ENCODE assay signal across 35 cellular contexts in the genomic region with DNA sequence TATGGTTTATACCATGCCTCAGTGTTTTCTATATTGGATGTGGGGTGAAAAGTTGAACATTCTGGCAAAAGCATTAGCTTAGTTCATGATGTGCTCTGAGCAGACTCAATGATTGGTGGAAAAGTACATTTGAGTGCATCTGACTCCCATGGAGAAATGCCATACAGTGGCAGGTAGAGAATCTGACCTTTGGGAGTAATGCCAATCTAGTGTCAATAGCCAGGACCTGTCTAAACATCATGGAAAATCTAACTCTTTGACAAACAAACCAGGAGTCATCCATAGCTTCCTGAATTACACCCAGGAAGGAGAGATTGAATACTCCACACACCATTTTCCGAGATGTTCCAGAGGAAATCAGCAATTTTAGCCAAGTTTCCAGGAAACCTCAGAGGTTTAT. TPM values are rescaled to one million over a fixed set of nuclear protein-coding genes. Genes with fewer than 3 reads are reported as not detected.
"Had no signal": no experiment of that assay in that cellular context is flagged by ENCODE, and none has a peak within 500 bp of the region (broad histone marks: within the 10 kb centered on the region; RNA-seq: fewer than 3 reads in every experiment).

No MANE protein-coding gene starts in this region.

- H3K36me3 Mint-ChIP-seq: activated naive CD4-positive, alpha-beta T cell treated with anti-CD3 and anti-CD28 coated beads, Interleukin-2, amount 50 U/mL, for 24 hours had no signal

- H3K4me1 ChIP-seq: body of pancreas, breast epithelium had no signal

- H3K9me3 Mint-ChIP-seq: activated CD4-positive, alpha-beta T cell treated with anti-CD3 and anti-CD28 coated beads, Interleukin-2, amount 10 ng/mL, durations not matched to agents 24 days and 14 days; activated CD8-positive, alpha-beta T cell treated with anti-CD3 and anti-CD28 coated beads for 36 hours; activated naive CD4-positive, alpha-beta T cell treated with anti-CD3 and anti-CD28 coated beads, Interleukin-2, amount 50 U/mL, for 24 hours; activated T-cell treated with anti-CD3 and anti-CD28 coated beads, Interleukin-2, amount 50 U/mL, for 24 hours; activated T-helper 2 cell treated with anti-CD3 and anti-CD28 coated beads, Interferon-gamma antibody, Interleukin-2, Interleukin-4, amounts not matched to agents 10 μg/mL and 5 μg/mL and 100 μg/mL, durations not matched to agents 14 hours and 24 hours and 36 hours had no signal

- H3K27ac ChIP-seq: body of pancreas, breast epithelium, PC-9 had no signal

- H3K4me2 ChIP-seq: PC-9 had no signal

- H3K36me3 ChIP-seq: breast epithelium, MG63 had no signal

- DNase-seq: activated CD4-positive, alpha-beta T cell treated with anti-CD3 and anti-CD28 coated beads, Interleukin-2, amount 10 ng/mL, durations not matched to agents 24 days and 14 days; activated CD4-positive, alpha-beta T cell treated with anti-CD3 and anti-CD28 coated beads, Interleukin-2, amount 50 U/mL, for 4 hours; activated CD8-positive, alpha-beta T cell treated with anti-CD3 and anti-CD28 coated beads for 36 hours; activated gamma-delta T cell; activated naive CD4-positive, alpha-beta T cell treated with Interleukin-2 at 50 U/mL for 16 hours; activated naive CD8-positive, alpha-beta T cell treated with anti-CD3 and anti-CD28 coated beads, Interleukin-2, amount 10 ng/mL, durations not matched to agents 7 days and 5 days; activated T-cell treated with anti-CD3 and anti-CD28 coated beads, Interleukin-2, amount 50 U/mL, for 24 hours; amygdala; body of pancreas; Karpas-422; KBM-7; MG63; NCI-H1048; NCI-H1105 treated with DMSO at 0.1 percent for 48 hours; NCI-H1436; NCI-H1694; NCI-H1930; NCI-H2081 treated with DMSO at 0.1 percent for 48 hours; NCI-H226; NCI-H446 treated with DMSO at 0.1 percent for 48 hours; NCI-H524; NCI-H69; NCI-H82; NK-92 treated with Interleukin-12 subunit alpha and Interleukin-12 subunit beta, amount 100 ng/mL, for 24 hours; PC-9; Right ventricle myocardium superior; SW 1271; T-helper 1 cell; T-helper 2 cell; T-helper 9 cell had no signal

- H3K4me3 Mint-ChIP-seq: activated CD4-positive, alpha-beta T cell treated with anti-CD3 and anti-CD28 coated beads, Interleukin-2, amount 10 ng/mL, durations not matched to agents 24 days and 14 days; activated CD8-positive, alpha-beta T cell treated with anti-CD3 and anti-CD28 coated beads for 36 hours; activated naive CD4-positive, alpha-beta T cell treated with anti-CD3 and anti-CD28 coated beads, Interleukin-2, amount 50 U/mL, for 24 hours; activated naive CD8-positive, alpha-beta T cell treated with anti-CD3 and anti-CD28 coated beads, Interleukin-2, amount 10 ng/mL, durations not matched to agents 7 days and 5 days; activated T-cell treated with anti-CD3 and anti-CD28 coated beads, Interleukin-2, amount 50 U/mL, for 24 hours had no signal

- H2AFZ ChIP-seq: PC-9 had no signal

- H3K27me3 ChIP-seq: body of pancreas, breast epithelium, MG63 had no signal

- H3K27ac Mint-ChIP-seq: activated CD4-positive, alpha-beta T cell treated with anti-CD3 and anti-CD28 coated beads, Interleukin-2, amount 10 ng/mL, durations not matched to agents 24 days and 14 days; activated CD8-positive, alpha-beta T cell treated with anti-CD3 and anti-CD28 coated beads for 36 hours; activated naive CD4-positive, alpha-beta T cell treated with anti-CD3 and anti-CD28 coated beads, Interleukin-2, amount 50 U/mL, for 24 hours; activated naive CD8-positive, alpha-beta T cell treated with anti-CD3 and anti-CD28 coated beads, Interleukin-2, amount 10 ng/mL, durations not matched to agents 7 days and 5 days; activated T-cell treated with anti-CD3 and anti-CD28 coated beads, Interleukin-2, amount 50 U/mL, for 24 hours; activated T-helper 2 cell treated with anti-CD3 and anti-CD28 coated beads, Interferon-gamma antibody, Interleukin-2, Interleukin-4, amounts not matched to agents 10 μg/mL and 5 μg/mL and 100 μg/mL, durations not matched to agents 14 hours and 24 hours and 36 hours had no signal

- H3K9me3 ChIP-seq: body of pancreas, breast epithelium, MG63 had no signal

- H3K4me1 Mint-ChIP-seq: activated naive CD8-positive, alpha-beta T cell treated with anti-CD3 and anti-CD28 coated beads, Interleukin-2, amount 10 ng/mL, durations not matched to agents 7 days and 5 days had no signal

- ATAC-seq: activated CD8-positive, alpha-beta T cell treated with anti-CD3 and anti-CD28 coated beads for 36 hours; body of pancreas had no signal

- FAIRE-seq: astrocyte, RCC 7860 had no signal

- H3K4me3 ChIP-seq: body of pancreas, breast epithelium, MG63, PC-9 had no signal

RNA-seq across cellular contexts. Expression of gene XCL1, which starts 51.0 kb away (rescaled TPM):
- total RNA-seq: astrocyte, body of pancreas, PC-9 had no signal
